ENCODE assay signal across 8 cellular contexts in genomic region chr16:66511615-66512500, GRCh38. TPM values are rescaled to one million over a fixed set of nuclear protein-coding genes. Genes with fewer than 3 reads are reported as not detected.
DNase-seq lines count a peak whose midpoint lies in the region; ATAC-seq and TF ChIP-seq lines count a peak whose summit lies in the region.

No MANE protein-coding gene starts in this region.

- no peak for ATAC-seq in GM18519 (IDR thresholded peaks at IDR 0.05; ENCODE audit: low FRiP score, unreplicated experiment)

- CTCF ChIA-PET in GM10248 (lab: Yijun Ruan, JAX) = interaction anchor here (0.7 to 2.3 kb wide), 14 partner anchors 11 to 356 kb away, joined by 3 to 13 read pairs (median 3); partner anchors contain the start of gene CKLF

- DNase-seq in GM04504 (ENCODE audit: low read depth) (peak; percentile 51), SJCRH30 (peak; percentile 45 to 58), fibroblast of the aortic adventitia (ENCODE audit: low read depth) (peak; percentile 82), prostate gland (ENCODE audit: low spot score) (peak; percentile 53), ecto neural progenitor cell (ENCODE audit: low spot score) (no peak), GM10248 (ENCODE audit: extremely low spot score) (no peak), DMS153 (lab: John Stamatoyannopoulos, UW) (no peak)

- intact Hi-C loops in prostate gland (cut with DNase I) = no loop called here

- POLR2A ChIA-PET in GM10248 (lab: Yijun Ruan, JAX) = no interaction called here

- H3K27ac ChIP-seq in SJCRH30 (peak overlapping the region; percentile 31), prostate gland (peak overlapping the region; percentile 53 to 59)

- H3K4me3 ChIP-seq in SJCRH30 (no peak overlapping the region), fibroblast of the aortic adventitia (ENCODE audit: low read depth, low read length) (no peak overlapping the region), prostate gland (no peak overlapping the region)

- H3K36me3 ChIP-seq in SJCRH30 (no peaks in the 10 kb centered on the region), prostate gland (no peaks in the 10 kb centered on the region)

- H3K4me1 ChIP-seq in SJCRH30 (peaks cover 22% of the 10 kb centered on the region), prostate gland (replicated peaks) (peaks cover 33% of the 10 kb centered on the region)

- TF ChIP-seq CTCF in fibroblast of the aortic adventitia (IDR thresholded peaks at IDR 0.05; ENCODE audit: insufficient read depth, low read length) = peak; percentile 13
- TF ChIP-seq CTCF in prostate gland (IDR thresholded peaks at IDR 0.05) = no peak
- no peak for TF ChIP-seq CTCF in GM10248 (IDR thresholded peaks at IDR 0.05; ENCODE audit: control extremely low read depth, extremely low read depth, low read depth, missing control alignments)

- WGBS in prostate gland = 35% methylated on average over 13 of the region's 13 CpGs

- H3K27me3 ChIP-seq in SJCRH30 = no peaks in the 10 kb centered on the region
- H3K27me3 ChIP-seq in prostate gland (replicated peaks; ENCODE audit: insufficient read depth) = no peaks in the 10 kb centered on the region

- H3K9me3 ChIP-seq in SJCRH30 (replicated peaks) (no peaks in the 10 kb centered on the region), prostate gland (no peaks in the 10 kb centered on the region)

- no peak for TF ChIP-seq POLR2A in prostate gland (IDR thresholded peaks at IDR 0.05)

RNA-seq across cellular contexts. Expression of gene TK2, which starts 38.1 kb away (rescaled TPM):
- 14.8 and 16.0 TPM in 2 replicates for total RNA-seq in SJCRH30 (2014; rRNA removed; shearing (Covaris generic))
- total RNA-seq in fibroblast of the aortic adventitia (ENCODE audit: low replicate concordance) = 58.8 and 101 TPM in 2 replicates
- total RNA-seq in prostate gland = 10 to 100 TPM; 28.1 to 45.9 TPM

RNA-seq across cellular contexts. Expression of gene CKLF, which starts 40.5 kb away (rescaled TPM):
- total RNA-seq in SJCRH30 (2014; rRNA removed; shearing (Covaris generic)) = 121 and 127 TPM in 2 replicates
- total RNA-seq in fibroblast of the aortic adventitia (ENCODE audit: low replicate concordance) (17.3 and 73.4 TPM in 2 replicates), prostate gland (10 to 100 TPM; 20.5 to 28.3 TPM)

RNA-seq across cellular contexts. Expression of gene CMTM1, which starts 54.4 kb away (rescaled TPM):
- 6.6 and 8.2 TPM in 2 replicates for total RNA-seq in SJCRH30 (2014; rRNA removed; shearing (Covaris generic))
- 3.2 TPM in 1 of 2 replicates, not detected in the other for total RNA-seq in fibroblast of the aortic adventitia (ENCODE audit: low replicate concordance)
- 1 to 10 TPM; 1.5 to 2.6 TPM for total RNA-seq in prostate gland

Comparison
In these comparisons a context has a peak if more than half of its experiments do, and no peak if none do; other contexts are left out.
1. DNase-seq: peak in GM04504 (single experiment), SJCRH30 (2 of 2), fibroblast of the aortic adventitia (single experiment) and prostate gland (single experiment); none in ecto neural progenitor cell (single experiment), GM10248 (single experiment) and DMS153 (single experiment).